26 cellular contexts compared by ENCODE assay signal in genomic region chr17:81424151-81424550, GRCh38. TPM values are rescaled to one million over a fixed set of nuclear protein-coding genes. Genes with fewer than 3 reads are reported as not detected.
DNase-seq lines count a peak whose midpoint lies in the region; ATAC-seq and TF ChIP-seq lines count a peak whose summit lies in the region.
"Had no signal": no experiment of that assay in that cellular context is flagged by ENCODE, and none has a peak within 500 bp of the region (broad histone marks: within the 10 kb centered on the region; RNA-seq: fewer than 3 reads in every experiment).

No MANE protein-coding gene starts in this region.

- no peaks in the 10 kb centered on the region for H3K27me3 ChIP-seq in BLaER1
- H3K27me3 ChIP-seq in RWPE2 (ENCODE audit: insufficient read depth, poor library complexity, severe bottlenecking), result no peaks in the 10 kb centered on the region
- H3K27me3 ChIP-seq in foreskin keratinocyte, result peaks cover 20% of the 10 kb centered on the region
- no peaks in the 10 kb centered on the region for H3K27me3 ChIP-seq in smooth muscle cell (ENCODE audit: low read depth)

- H3K27ac ChIP-seq in BLaER1 (no peak overlapping the region), RWPE2 (ENCODE audit: poor library complexity, severe bottlenecking) (peak overlapping the region; percentile 82), foreskin keratinocyte (peak overlapping the region; percentile 90), smooth muscle cell (ENCODE audit: low read depth) (peak overlapping the region; percentile 100)
- H3K27ac ChIP-seq: epithelial cell of prostate, neutrophil, VCaP had no signal

- H3K9ac ChIP-seq in BLaER1, result no peak overlapping the region
- H3K9ac ChIP-seq in smooth muscle cell (ENCODE audit: low read depth), result peak overlapping the region; percentile 97

- TF ChIP-seq CTCF in RWPE2 (IDR thresholded peaks at IDR 0.05; ENCODE audit: poor library complexity, severe bottlenecking) (no peak), foreskin keratinocyte (conservative IDR thresholded peaks at IDR 0.05) (no peak), smooth muscle cell (IDR thresholded peaks at IDR 0.05; ENCODE audit: borderline replicate concordance, insufficient read depth, poor library complexity, severe bottlenecking) (no peak)

- no peak overlapping the region for H2AFZ ChIP-seq in smooth muscle cell (ENCODE audit: low read depth)

- peaks cover 30% of the 10 kb centered on the region for H3F3A ChIP-seq in smooth muscle cell (ENCODE audit: low read depth)

- ATAC-seq in RWPE2 (ENCODE audit: low read depth) (no peak), foreskin keratinocyte (no peak), HG02938 (IDR thresholded peaks at IDR 0.05; ENCODE audit: unreplicated experiment) (no peak)
- ATAC-seq: sciatic nerve had no signal

- 97% methylated on average over 5 of the region's 5 CpGs for WGBS in smooth muscle cell (ENCODE audit: low lambda C conversion rate)

- peaks cover 67% of the 10 kb centered on the region for H3K4me1 ChIP-seq in BLaER1
- peaks cover 30% of the 10 kb centered on the region for H3K4me1 ChIP-seq in RWPE2 (ENCODE audit: insufficient read depth, poor library complexity, severe bottlenecking)
- peaks cover 19% of the 10 kb centered on the region for H3K4me1 ChIP-seq in foreskin keratinocyte
- peaks cover 26% of the 10 kb centered on the region for H3K4me1 ChIP-seq in smooth muscle cell (ENCODE audit: low read depth)

- peaks cover 26% of the 10 kb centered on the region; the same call in 1 of the 2 replicates for H3K9me3 ChIP-seq in BLaER1
- no peaks in the 10 kb centered on the region for H3K9me3 ChIP-seq in RWPE2 (ENCODE audit: severe bottlenecking)
- no peaks in the 10 kb centered on the region for H3K9me3 ChIP-seq in smooth muscle cell (replicated peaks; ENCODE audit: low read depth)
- H3K9me3 ChIP-seq: Caco-2, neutrophil, prostate gland had no signal

- H3K4me2 ChIP-seq in BLaER1 (0 out of 2 replicates have a peak overlapping the region, but pooled peaks have one; percentile 0), smooth muscle cell (peak overlapping the region; percentile 77)

- H4K20me1 ChIP-seq in BLaER1 (peaks cover 78% of the 10 kb centered on the region), smooth muscle cell (ENCODE audit: low read depth) (no peaks in the 10 kb centered on the region)

- H3K36me3 ChIP-seq in BLaER1 (peaks cover 57% of the 10 kb centered on the region), RWPE2 (ENCODE audit: low read depth) (no peaks in the 10 kb centered on the region), smooth muscle cell (ENCODE audit: low read depth) (no peaks in the 10 kb centered on the region)
- H3K36me3 ChIP-seq: neutrophil, prostate gland had no signal

- peaks cover 20% of the 10 kb centered on the region for H3K79me2 ChIP-seq in smooth muscle cell (ENCODE audit: low read depth)

- no peak overlapping the region for H3K4me3 ChIP-seq in BLaER1
- H3K4me3 ChIP-seq in RWPE2 (ENCODE audit: severe bottlenecking), result no peak overlapping the region
- no peak overlapping the region for H3K4me3 ChIP-seq in smooth muscle cell
- H3K4me3 ChIP-seq: prostate gland had no signal

- DNase-seq in RWPE2 (ENCODE audit: low spot score) (no peak), foreskin keratinocyte (no peak), smooth muscle cell (lab: John Stamatoyannopoulos, UW; ENCODE audit: unreplicated experiment) (no peak), glomerular visceral epithelial cell (ENCODE audit: extremely low spot score) (no peak), NCI-H82 treated with DMSO at 0.1 percent for 48 hours (lab: John Stamatoyannopoulos, UW; ENCODE audit: unreplicated experiment) (no peak), DMS53 treated with DMSO at 0.1 percent for 48 hours (lab: John Stamatoyannopoulos, UW; ENCODE audit: unreplicated experiment) (no peak)
- DNase-seq: activated CD4-positive, alpha-beta T cell treated with anti-CD3 and anti-CD28 coated beads for 48 hours; activated naive CD4-positive, alpha-beta T cell; activated T-cell treated with anti-CD3 and anti-CD28 coated beads, Interleukin-2, amount 50 U/mL, for 24 hours; Caco-2; DND-41; effector CD4-positive, alpha-beta T cell; HCEC 1CT; KBM-7; NCI-H1105 treated with DMSO at 0.1 percent for 48 hours; NCI-H2029 treated with DMSO at 0.1 percent for 48 hours; NCI-H2227 treated with DMSO at 0.1 percent for 48 hours; NCI-H526 treated with DMSO at 0.1 percent for 48 hours had no signal

RNA-seq across cellular contexts. Expression of gene BAHCC1, which starts 28.9 kb away (rescaled TPM):
- total RNA-seq in foreskin keratinocyte (4.4 and 5.6 TPM in 2 replicates), smooth muscle cell (4.6 and 5.4 TPM in 2 replicates)
- polyA plus RNA-seq in foreskin keratinocyte (1.7 and 2.2 TPM in 2 replicates), smooth muscle cell (3.2 and 3.9 TPM in 2 replicates)
- total RNA-seq: activated CD8-positive, alpha-beta memory T cell treated with anti-CD3 and anti-CD28 coated beads for 36 hours had no signal
